ENCODE assay signal across 19 cellular contexts in the genomic region with DNA sequence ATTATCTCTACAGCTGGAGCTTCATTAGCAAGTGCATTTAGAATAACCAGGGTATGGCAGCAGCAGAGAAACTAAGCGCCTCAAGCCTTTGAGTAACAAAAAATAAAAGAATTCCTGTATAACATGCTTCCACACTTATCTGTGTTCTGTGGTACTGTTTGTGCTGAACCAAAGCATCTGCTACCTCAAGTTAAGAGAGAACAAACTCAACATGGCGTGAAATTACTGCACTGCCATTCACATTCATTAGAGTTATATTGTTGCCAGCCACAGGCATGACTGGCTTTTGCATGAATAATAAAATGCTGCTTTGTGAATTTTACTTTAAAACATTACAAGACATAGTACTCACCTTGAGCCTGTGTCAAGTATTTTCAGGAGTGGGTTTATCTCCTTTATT.
DNase-seq lines count a peak whose midpoint lies in the region; ATAC-seq and TF ChIP-seq lines count a peak whose summit lies in the region.
"Had no signal": no experiment of that assay in that cellular context is flagged by ENCODE, and none has a peak within 500 bp of the region (broad histone marks: within the 10 kb centered on the region; RNA-seq: fewer than 3 reads in every experiment).

No MANE protein-coding gene starts in this region.

- H3K4me3 ChIP-seq in kidney epithelial cell (ENCODE audit: low read depth, low read length): no peak overlapping the region
- H3K4me3 ChIP-seq: esophagus muscularis mucosa had no signal

- TF ChIP-seq CTCF in kidney epithelial cell (IDR thresholded peaks at IDR 0.05; ENCODE audit: insufficient read depth, low read length, poor library complexity, severe bottlenecking) (no peak), foreskin keratinocyte (conservative IDR thresholded peaks at IDR 0.05) (no peak)

- H3K9me3 ChIP-seq in T-helper 17 cell (ENCODE audit: control insufficient read depth, low read length, poor library complexity, severe bottlenecking): no peaks in the 10 kb centered on the region
- H3K9me3 ChIP-seq: esophagus muscularis mucosa had no signal

- DNase-seq in stimulated activated naive CD8-positive, alpha-beta T cell treated with anti-CD3 and anti-CD28 coated beads, Interleukin-15, Interleukin-2, amounts not matched to agents 100 U/mL and 50 U/mL, for 24 hours: no peak
- DNase-seq in T-helper 17 cell (no peak), kidney epithelial cell (ENCODE audit: low read depth) (peak; percentile 18), AG20443 (ENCODE audit: low spot score) (no peak), foreskin keratinocyte (no peak)
- no peak for DNase-seq in activated CD8-positive, alpha-beta memory T cell treated with anti-CD3 and anti-CD28 coated beads for 24 hours
- DNase-seq: activated naive CD4-positive, alpha-beta T cell; brain microvascular endothelial cell; dorsolateral prefrontal cortex; glutamatergic neuron; NCI-H2081 treated with DMSO at 0.1 percent for 48 hours; NCI-H526 treated with DMSO at 0.1 percent for 48 hours; nucleus accumbens; stimulated activated CD4-positive, alpha-beta T cell treated with anti-CD3 and anti-CD28 coated beads, Interleukin-2, amount 100 ng/mL, for 24 hours had no signal

- H3K9me3 Mint-ChIP-seq in stimulated activated naive CD8-positive, alpha-beta T cell treated with anti-CD3 and anti-CD28 coated beads, Interleukin-15, Interleukin-2, amounts not matched to agents 100 ng/mL and 50 ng/mL, for 24 hours: no peaks in the 10 kb centered on the region

- H3K27ac ChIP-seq in foreskin keratinocyte: no peak overlapping the region
- H3K27ac ChIP-seq: brain microvascular endothelial cell, esophagus muscularis mucosa had no signal

- H3K36me3 Mint-ChIP-seq in stimulated activated naive CD8-positive, alpha-beta T cell treated with anti-CD3 and anti-CD28 coated beads, Interleukin-15, Interleukin-2, amounts not matched to agents 100 ng/mL and 50 ng/mL, for 24 hours (ENCODE audit: low read depth): peaks cover 17% of the 10 kb centered on the region
- peaks cover 5% of the 10 kb centered on the region for H3K36me3 Mint-ChIP-seq in T-helper 17 cell (ENCODE audit: low read depth)

- H3K27me3 ChIP-seq in kidney epithelial cell (ENCODE audit: control insufficient read depth, insufficient read depth, low read length): no peaks in the 10 kb centered on the region
- H3K27me3 ChIP-seq in foreskin keratinocyte: no peaks in the 10 kb centered on the region
- H3K27me3 ChIP-seq: brain microvascular endothelial cell, dorsolateral prefrontal cortex, esophagus muscularis mucosa had no signal

- no peaks in the 10 kb centered on the region for H3K27me3 Mint-ChIP-seq in stimulated activated naive CD8-positive, alpha-beta T cell treated with anti-CD3 and anti-CD28 coated beads, Interleukin-15, Interleukin-2, amounts not matched to agents 100 ng/mL and 50 ng/mL, for 24 hours
- H3K27me3 Mint-ChIP-seq in T-helper 17 cell: no peaks in the 10 kb centered on the region

- no peaks in the 10 kb centered on the region for H3K4me1 ChIP-seq in foreskin keratinocyte

- no peak for ATAC-seq in stimulated activated naive CD8-positive, alpha-beta T cell treated with anti-CD3 and anti-CD28 coated beads, Interleukin-15, Interleukin-2, amounts not matched to agents 100 U/mL and 50 U/mL, for 24 hours
- no peak for ATAC-seq in T-helper 17 cell
- ATAC-seq in HG02885 (IDR thresholded peaks at IDR 0.05; ENCODE audit: poor library complexity, unreplicated experiment): no peak
- ATAC-seq in foreskin keratinocyte: no peak
- ATAC-seq: Panc1, sciatic nerve had no signal

- H3K4me3 Mint-ChIP-seq in stimulated activated naive CD8-positive, alpha-beta T cell treated with anti-CD3 and anti-CD28 coated beads, Interleukin-15, Interleukin-2, amounts not matched to agents 100 ng/mL and 50 ng/mL, for 24 hours: no peak overlapping the region
- H3K4me3 Mint-ChIP-seq in T-helper 17 cell: no peak overlapping the region

- H3K4me1 Mint-ChIP-seq in stimulated activated naive CD8-positive, alpha-beta T cell treated with anti-CD3 and anti-CD28 coated beads, Interleukin-15, Interleukin-2, amounts not matched to agents 100 ng/mL and 50 ng/mL, for 24 hours (ENCODE audit: low read depth): peaks cover 27% of the 10 kb centered on the region
- peaks cover 18% of the 10 kb centered on the region for H3K4me1 Mint-ChIP-seq in T-helper 17 cell

- peak overlapping the region; percentile 72 for H3K27ac Mint-ChIP-seq in stimulated activated naive CD8-positive, alpha-beta T cell treated with anti-CD3 and anti-CD28 coated beads, Interleukin-15, Interleukin-2, amounts not matched to agents 100 ng/mL and 50 ng/mL, for 24 hours
- peak overlapping the region; percentile 62 for H3K27ac Mint-ChIP-seq in T-helper 17 cell

- H3K36me3 ChIP-seq in kidney epithelial cell (ENCODE audit: control insufficient read depth, insufficient read depth, low read length): no peaks in the 10 kb centered on the region
- H3K36me3 ChIP-seq: brain microvascular endothelial cell had no signal
